Comparison of ENCODE assay signal across 1 cellular context in the genomic region with DNA sequence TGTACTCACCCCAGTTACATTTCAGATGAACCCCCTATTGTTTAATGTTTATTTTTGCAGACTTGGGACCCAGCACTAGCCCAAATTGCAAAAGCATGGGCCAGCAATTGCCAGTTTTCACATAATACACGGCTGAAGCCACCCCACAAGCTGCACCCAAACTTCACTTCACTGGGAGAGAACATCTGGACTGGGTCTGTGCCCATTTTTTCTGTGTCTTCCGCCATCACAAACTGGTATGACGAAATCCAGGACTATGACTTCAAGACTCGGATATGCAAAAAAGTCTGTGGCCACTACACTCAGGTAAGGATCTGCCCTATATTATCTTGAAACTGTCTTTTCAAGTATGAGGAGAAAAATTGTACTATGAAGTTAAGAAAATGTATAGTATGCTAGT.
TF ChIP-seq lines count a peak whose summit lies in the region.

No MANE protein-coding gene starts in this region.

TF ChIP-seq in GM12878, 131 proteins besides CTCF, POLR2A, EP300 and RAD21 (continued from another document):
- TF ChIP-seq, protein P1, sequence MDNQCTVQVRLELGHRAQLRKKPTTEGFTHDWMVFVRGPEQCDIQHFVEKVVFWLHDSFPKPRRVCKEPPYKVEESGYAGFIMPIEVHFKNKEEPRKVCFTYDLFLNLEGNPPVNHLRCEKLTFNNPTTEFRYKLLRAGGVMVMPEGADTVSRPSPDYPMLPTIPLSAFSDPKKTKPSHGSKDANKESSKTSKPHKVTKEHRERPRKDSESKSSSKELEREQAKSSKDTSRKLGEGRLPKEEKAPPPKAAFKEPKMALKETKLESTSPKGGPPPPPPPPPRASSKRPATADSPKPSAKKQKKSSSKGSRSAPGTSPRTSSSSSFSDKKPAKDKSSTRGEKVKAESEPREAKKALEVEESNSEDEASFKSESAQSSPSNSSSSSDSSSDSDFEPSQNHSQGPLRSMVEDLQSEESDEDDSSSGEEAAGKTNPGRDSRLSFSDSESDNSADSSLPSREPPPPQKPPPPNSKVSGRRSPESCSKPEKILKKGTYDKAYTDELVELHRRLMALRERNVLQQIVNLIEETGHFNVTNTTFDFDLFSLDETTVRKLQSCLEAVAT (IDR thresholded peaks at IDR 0.05), result no peak
